8 cellular contexts compared by ENCODE assay signal in genomic region chr3:12954891-12955650, GRCh38.
DNase-seq lines count a peak whose midpoint lies in the region; ATAC-seq and TF ChIP-seq lines count a peak whose summit lies in the region.

No MANE protein-coding gene starts in this region.

- peak; percentile 61 for DNase-seq in G401 (ENCODE audit: low spot score)
- DNase-seq in SK-N-SH: peak; percentile 88
- peak; percentile 47 for DNase-seq in epidermal melanocyte (ENCODE audit: insufficient read length, low spot score)
- DNase-seq in neuronal stem cell (ENCODE audit: low spot score): no peak
- no peak for DNase-seq in NCI-H146 (lab: John Stamatoyannopoulos, UW)

- H4K91ac ChIP-seq in neuronal stem cell (ENCODE audit: low read depth, low read length, poor library complexity): no peak overlapping the region

- H3K4ac ChIP-seq in neuronal stem cell (ENCODE audit: low read length): no peak overlapping the region

- H2BK15ac ChIP-seq in neuronal stem cell (ENCODE audit: low read length): no peak overlapping the region

- H2AK5ac ChIP-seq in neuronal stem cell (ENCODE audit: low read depth, low read length): no peak overlapping the region

- POLR2A ChIA-PET in SK-N-SH (lab: Yijun Ruan, JAX): interaction anchor here (1.0 kb wide), 1 partner anchor 8 kb away, joined by 4 read pairs; no protein-coding TSS in a partner anchor

- no peak overlapping the region for H3K23ac ChIP-seq in neuronal stem cell (ENCODE audit: low read depth, low read length, poor library complexity)

- TF ChIP-seq EP300 in SK-N-SH (IDR thresholded peaks at IDR 0.05; ENCODE audit: borderline replicate concordance in 1 of 2, low read depth in 1 of 2, low read length in 1 of 2): peak in 1 of 2 experiments; percentile 50; a peak in 1 of 4 replicates

- H4K20me1 ChIP-seq in SK-N-SH (ENCODE audit: insufficient read depth): peaks cover 67% of the 10 kb centered on the region

- H2AFZ ChIP-seq in SK-N-SH (ENCODE audit: low read depth): no peak overlapping the region
- H2AFZ ChIP-seq in neuronal stem cell (ENCODE audit: low read length): no peak overlapping the region

- TF ChIP-seq RAD21 in SK-N-SH (IDR thresholded peaks at IDR 0.05; ENCODE audit: low read length): peak; percentile 59

- H3K79me1 ChIP-seq in neuronal stem cell (ENCODE audit: low read depth, low read length): peaks cover 16% of the 10 kb centered on the region

- H3K9me3 ChIP-seq in SK-N-SH: no peaks in the 10 kb centered on the region
- H3K9me3 ChIP-seq in neuronal stem cell (replicated peaks in 1 of 2; ENCODE audit: control insufficient read depth in 2 of 2, insufficient read depth in 1 of 2, low read depth in 1 of 2, low read length in 2 of 2): no peaks in the 10 kb centered on the region

- no peaks in the 10 kb centered on the region for H3K27me3 ChIP-seq in SK-N-SH (ENCODE audit: insufficient read depth)
- H3K27me3 ChIP-seq in neuronal stem cell (ENCODE audit: control insufficient read depth in 3 of 3, insufficient read depth in 3 of 3, low read depth in 1 of 3, low read length in 3 of 3): no peaks in the 10 kb centered on the region

- peak; percentile 46 for ATAC-seq in HG02571 (IDR thresholded peaks at IDR 0.05; ENCODE audit: unreplicated experiment)
- ATAC-seq in HG03342 (IDR thresholded peaks at IDR 0.05; ENCODE audit: unreplicated experiment): no peak
- no peak for ATAC-seq in GM21737 (IDR thresholded peaks at IDR 0.05; ENCODE audit: unreplicated experiment)

- in situ Hi-C loops in G401 (cut with HindIII; ENCODE audit: low sequenced_read_pairs): no loop called here

- H3K14ac ChIP-seq in neuronal stem cell (ENCODE audit: low read length): peak overlapping the region; percentile 43

- H3K27ac ChIP-seq in SK-N-SH (ENCODE audit: low read depth in 2 of 2, low read length in 1 of 2) (peak overlapping the region; percentile 24 to 77; a peak in 3 of 4 replicates), neuronal stem cell (replicated peaks; ENCODE audit: low read length) (no peak overlapping the region)

- peak overlapping the region; percentile 32 for H3K18ac ChIP-seq in neuronal stem cell (ENCODE audit: low read length)

- no peak for TF ChIP-seq CTCF in SK-N-SH (IDR thresholded peaks at IDR 0.05)

- H3K4me1 ChIP-seq in SK-N-SH (ENCODE audit: control insufficient read depth in 1 of 2, insufficient read depth in 2 of 2, low read depth in 1 of 2, low read length in 1 of 2) (peaks cover 15 to 52% of the 10 kb centered on the region in 2 experiments; a peak in 2 of 4 replicates), neuronal stem cell (ENCODE audit: control insufficient read depth in 2 of 2, insufficient read depth in 1 of 2, low read depth in 1 of 2, low read length in 2 of 2) (peaks cover 0 to 13% of the 10 kb centered on the region in 2 donors)

- H3K9ac ChIP-seq in SK-N-SH (no peak overlapping the region), neuronal stem cell (ENCODE audit: low read depth, low read length, poor library complexity) (peak overlapping the region; percentile 63)

- peaks cover 69% of the 10 kb centered on the region; the same call in 1 of the 2 replicates for H3K79me2 ChIP-seq in SK-N-SH (ENCODE audit: insufficient read depth)

- no peaks in the 10 kb centered on the region for H3K36me3 ChIP-seq in SK-N-SH (replicated peaks in 1 of 2; ENCODE audit: control insufficient read depth in 1 of 2, insufficient read depth in 2 of 2, low read length in 1 of 2)
- no peaks in the 10 kb centered on the region for H3K36me3 ChIP-seq in neuronal stem cell (replicated peaks in 1 of 2; ENCODE audit: control insufficient read depth in 2 of 2, insufficient read depth in 2 of 2, low read length in 2 of 2)

- H3K9me2 ChIP-seq in SK-N-SH: no peaks in the 10 kb centered on the region

- no peak overlapping the region for H2BK5ac ChIP-seq in neuronal stem cell (ENCODE audit: low read length)

- no peak overlapping the region for H2BK120ac ChIP-seq in neuronal stem cell (ENCODE audit: low read depth, low read length)

- H2BK12ac ChIP-seq in neuronal stem cell (ENCODE audit: low read length): no peak overlapping the region

- 45% methylated on average over 11 of the region's 14 CpGs for WGBS in SK-N-SH (ENCODE audit: low lambda C conversion rate)
- WGBS in neuronal stem cell (ENCODE audit: extremely low coverage in 2 of 2, insufficient read length in 2 of 2, insufficient replicate concordance in 1 of 2), 2 donors: no CpG with 5 or more reads among the region's 14 CpGs

- H3K4me2 ChIP-seq in SK-N-SH: peak overlapping the region; percentile 53; the same call in 1 of the 2 replicates
- H3K4me2 ChIP-seq in neuronal stem cell (ENCODE audit: insufficient read depth, low read length, poor library complexity, severe bottlenecking): no peak overlapping the region

- CTCF ChIA-PET in SK-N-SH (lab: Yijun Ruan, JAX): interaction anchor here (0.5 to 5.3 kb wide), 15 partner anchors 11 to 114 kb away, joined by 3 to 32 read pairs (median 4); partner anchors contain the start of gene RPL32

- H4K8ac ChIP-seq in neuronal stem cell (ENCODE audit: low read depth, low read length): no peak overlapping the region

- no peaks in the 10 kb centered on the region for H3F3A ChIP-seq in SK-N-SH (replicated peaks; ENCODE audit: insufficient read depth)

- H3K4me3 ChIP-seq in SK-N-SH (ENCODE audit: low read depth in 2 of 2, low read length in 1 of 2) (no peak overlapping the region; a peak in 1 of 4 replicates), neuronal stem cell (ENCODE audit: low read length in 2 of 2) (no peak overlapping the region)

TF ChIP-seq in SK-N-SH, 30 proteins besides CTCF, POLR2A, EP300 and RAD21:
- TF ChIP-seq PBX3 (IDR thresholded peaks at IDR 0.05): no peak
- TF ChIP-seq GATA2 (CRISPR knock-in tag; IDR thresholded peaks at IDR 0.05): peak; percentile 72
- peak; percentile 69 for TF ChIP-seq NFIC (IDR thresholded peaks at IDR 0.05; ENCODE audit: borderline replicate concordance)
- TF ChIP-seq SMC3 (IDR thresholded peaks at IDR 0.05; ENCODE audit: low read depth, low read length): peak; percentile 32; the same call in 1 of the 2 replicates

Comparison
In these comparisons a context has a peak if more than half of its experiments do, and no peak if none do; other contexts are left out.
1. DNase-seq: peak in G401 (single experiment), SK-N-SH (single experiment) and epidermal melanocyte (single experiment); none in neuronal stem cell (single experiment) and NCI-H146 (single experiment).